ENCODE assay signal across 26 cellular contexts in genomic region chr17:79515646-79516604, GRCh38.
A peak's percentile ranks its signal among the peaks of the same experiment; 100 is the strongest.
DNase-seq lines count a peak whose midpoint lies in the region; ATAC-seq and TF ChIP-seq lines count a peak whose summit lies in the region.
"Had no signal": no experiment of that assay in that cellular context is flagged by ENCODE, and none has a peak within 500 bp of the region (broad histone marks: within the 10 kb centered on the region; RNA-seq: fewer than 3 reads in every experiment).

No MANE protein-coding gene starts in this region.

- H3K9me3 Mint-ChIP-seq in nephron progenitor cell = peaks cover 5% of the 10 kb centered on the region
- H3K9me3 Mint-ChIP-seq in CD4-positive, alpha-beta T cell = peaks cover 3% of the 10 kb centered on the region
- H3K9me3 Mint-ChIP-seq: activated T-cell treated with anti-CD3 and anti-CD28 coated beads, Interleukin-2, amount 50 U/mL, for 4 hours; central memory CD8-positive, alpha-beta T cell had no signal

- peaks cover 49% of the 10 kb centered on the region for H3K4me1 Mint-ChIP-seq in nephron progenitor cell
- H3K4me1 Mint-ChIP-seq in CD4-positive, alpha-beta T cell (ENCODE audit: low read depth) = no peaks in the 10 kb centered on the region
- H3K4me1 Mint-ChIP-seq: central memory CD8-positive, alpha-beta T cell had no signal

- DNase-seq in DMS 273 (lab: John Stamatoyannopoulos, UW; ENCODE audit: unreplicated experiment) (peak; percentile 49), DMS 273 treated with DMSO at 0.1 percent for 48 hours (lab: John Stamatoyannopoulos, UW) (no peak), MG63 (peak; percentile 31), cerebellar cortex (ENCODE audit: low spot score) (peak; percentile 85), nephron progenitor cell (no peak), NCI-H2081 treated with DMSO at 0.1 percent for 48 hours (lab: John Stamatoyannopoulos, UW) (no peak)
- DNase-seq in CD4-positive, alpha-beta T cell = no peak
- DNase-seq: activated naive CD4-positive, alpha-beta T cell; activated T-cell treated with anti-CD3 and anti-CD28 coated beads, Interleukin-2, amount 50 U/mL, for 4 hours; amniotic stem cell; Calu3; effector CD8-positive, alpha-beta T cell; GM23248; Kasumi-1; kidney; NCI-H1417 treated with DMSO at 0.1 percent for 48 hours; NCI-H774; stimulated activated CD8-positive, alpha-beta memory T cell treated with anti-CD3 and anti-CD28 coated beads, Interleukin-4, amount 100 ng/mL, for 48 hours; T1000; trophoblast cell had no signal

- H3K9me3 ChIP-seq in MG63 = no peaks in the 10 kb centered on the region
- no peaks in the 10 kb centered on the region for H3K9me3 ChIP-seq in CD4-positive, alpha-beta T cell (ENCODE audit: control insufficient read depth, low read length)
- H3K9me3 ChIP-seq: right atrium auricular region had no signal

- no peak for TF ChIP-seq CTCF in nephron progenitor cell (IDR thresholded peaks at IDR 0.05)
- no peak for TF ChIP-seq CTCF in CD4-positive, alpha-beta T cell (IDR thresholded peaks at IDR 0.05)

- ATAC-seq in GM21360 (IDR thresholded peaks at IDR 0.05; ENCODE audit: unreplicated experiment) = no peak
- ATAC-seq in CD4-positive, alpha-beta T cell (ENCODE audit: poor library complexity) = no peak
- ATAC-seq: activated T-cell treated with anti-CD3 and anti-CD28 coated beads, Interleukin-2, amount 50 U/mL, for 4 hours; Right ventricle myocardium inferior had no signal

- POLR2A ChIA-PET in CD4-positive, alpha-beta T cell (lab: Charles Lee) = no interaction called here

- H3K4me3 ChIP-seq in MG63 = no peak overlapping the region
- H3K4me3 ChIP-seq: GM23248, lung, right atrium auricular region had no signal

- no peaks in the 10 kb centered on the region for H3K36me3 Mint-ChIP-seq in nephron progenitor cell (ENCODE audit: low read depth)
- H3K36me3 Mint-ChIP-seq in CD4-positive, alpha-beta T cell (ENCODE audit: low read depth) = no peaks in the 10 kb centered on the region

- peak overlapping the region; percentile 2 for H3K27ac Mint-ChIP-seq in nephron progenitor cell
- no peak overlapping the region for H3K27ac Mint-ChIP-seq in CD4-positive, alpha-beta T cell

- H3K36me3 ChIP-seq in MG63 = no peaks in the 10 kb centered on the region
- H3K36me3 ChIP-seq: right atrium auricular region had no signal

- no peak overlapping the region for H3K4me3 Mint-ChIP-seq in nephron progenitor cell
- no peak overlapping the region for H3K4me3 Mint-ChIP-seq in CD4-positive, alpha-beta T cell
- H3K4me3 Mint-ChIP-seq: activated T-cell treated with anti-CD3 and anti-CD28 coated beads, Interleukin-2, amount 50 U/mL, for 4 hours; central memory CD8-positive, alpha-beta T cell had no signal

- intact Hi-C loops in CD4-positive, alpha-beta T cell (cut with DNase I, micrococcal nuclease) = no loop called here

- peaks cover 8% of the 10 kb centered on the region for H3K27me3 Mint-ChIP-seq in nephron progenitor cell (ENCODE audit: low read depth, poor library complexity)
- H3K27me3 Mint-ChIP-seq in CD4-positive, alpha-beta T cell = peaks cover 26% of the 10 kb centered on the region

- H3K27me3 ChIP-seq in MG63 = peaks cover 1% of the 10 kb centered on the region; the same call in 1 of the 2 replicates
- peaks cover 23% of the 10 kb centered on the region for H3K27me3 ChIP-seq in CD4-positive, alpha-beta T cell (ENCODE audit: control insufficient read depth, insufficient read depth, low read length)
- H3K27me3 ChIP-seq: right atrium auricular region had no signal

- no peak overlapping the region for H3K27ac ChIP-seq in CD4-positive, alpha-beta T cell (ENCODE audit: low read depth, low read length)
- H3K27ac ChIP-seq: 22Rv1, GM23248, right atrium auricular region had no signal

- CTCF ChIA-PET in CD4-positive, alpha-beta T cell (lab: Charles Lee) = no interaction called here

Comparison
In these comparisons a context has a peak if more than half of its experiments do, and no peak if none do; other contexts are left out.
1. DNase-seq: peak in DMS 273 (single experiment), MG63 (single experiment) and cerebellar cortex (single experiment); none in DMS 273 treated with DMSO at 0.1 percent for 48 hours (single experiment), nephron progenitor cell (single experiment), NCI-H2081 treated with DMSO at 0.1 percent for 48 hours (single experiment) and CD4-positive, alpha-beta T cell (0 of 10).